In the genomic region with DNA sequence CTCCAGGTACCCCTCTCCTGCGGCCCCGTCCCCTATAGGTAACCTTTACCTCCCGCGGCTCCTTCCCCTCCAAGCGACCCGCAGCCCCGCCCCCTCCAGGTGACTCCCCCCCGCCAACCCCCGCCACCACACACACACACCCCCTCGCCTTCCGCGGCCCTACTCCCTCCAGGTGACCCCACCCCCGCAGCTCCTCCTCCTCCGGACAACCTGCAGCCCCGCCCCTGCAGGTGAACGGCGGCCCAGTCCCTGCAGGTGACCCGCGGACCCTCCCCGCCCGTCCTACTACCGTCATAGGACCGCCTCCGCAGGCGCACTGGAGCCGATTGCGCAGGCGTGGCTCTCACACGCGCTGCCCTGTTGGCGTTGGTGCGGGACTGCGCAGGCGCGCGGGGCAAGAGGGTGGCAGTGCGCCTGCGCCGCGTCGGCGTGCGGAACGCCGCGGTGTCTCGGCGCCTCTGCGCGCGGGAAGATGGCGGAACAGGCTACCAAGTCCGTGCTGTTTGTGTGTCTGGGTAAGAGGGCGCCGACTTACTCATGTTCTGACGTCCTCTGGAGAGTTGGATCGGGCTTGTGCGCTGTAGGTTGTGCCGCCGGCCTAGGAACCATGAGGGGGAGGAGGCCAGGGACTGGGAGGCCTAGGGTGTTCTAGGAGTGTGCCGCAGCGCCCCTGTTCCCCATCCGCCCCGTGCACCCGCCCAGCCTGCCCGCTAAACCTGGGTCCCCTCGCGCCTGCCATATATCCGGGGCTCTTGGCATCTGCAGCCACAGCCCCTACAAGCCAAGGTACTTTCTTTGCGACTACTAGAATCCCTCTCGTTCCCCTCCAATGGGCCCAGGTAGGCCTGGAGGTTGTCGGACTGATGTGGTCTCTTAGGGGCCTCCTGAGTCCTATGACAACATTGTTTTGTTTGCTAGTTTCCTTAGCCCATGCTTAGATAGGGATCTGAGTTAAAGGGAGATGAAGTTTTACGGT, we compare ENCODE assay signal across 1 cellular context.
A peak's percentile ranks its signal among the peaks of the same experiment; 100 is the strongest.
TF ChIP-seq lines count a peak whose summit lies in the region.

A gene (plus strand): TSS at position 455 of the 976 bp plus-strand sequence. CDS start 18 bp downstream, at position 473.

TF ChIP-seq in HEK293, 187 proteins besides CTCF, POLR2A, EP300 and RAD21 (continued from another document):
- TF ChIP-seq, protein P1, sequence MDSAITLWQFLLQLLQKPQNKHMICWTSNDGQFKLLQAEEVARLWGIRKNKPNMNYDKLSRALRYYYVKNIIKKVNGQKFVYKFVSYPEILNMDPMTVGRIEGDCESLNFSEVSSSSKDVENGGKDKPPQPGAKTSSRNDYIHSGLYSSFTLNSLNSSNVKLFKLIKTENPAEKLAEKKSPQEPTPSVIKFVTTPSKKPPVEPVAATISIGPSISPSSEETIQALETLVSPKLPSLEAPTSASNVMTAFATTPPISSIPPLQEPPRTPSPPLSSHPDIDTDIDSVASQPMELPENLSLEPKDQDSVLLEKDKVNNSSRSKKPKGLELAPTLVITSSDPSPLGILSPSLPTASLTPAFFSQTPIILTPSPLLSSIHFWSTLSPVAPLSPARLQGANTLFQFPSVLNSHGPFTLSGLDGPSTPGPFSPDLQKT (IDR thresholded peaks at IDR 0.05; ENCODE audit: borderline replicate concordance, low read depth, low read length), result no peak
- TF ChIP-seq SALL2 (tag by site-specific recombination; IDR thresholded peaks at IDR 0.05; ENCODE audit: borderline replicate concordance) (no peak), ZNF366 (tag by site-specific recombination; conservative IDR thresholded peaks at IDR 0.05) (no peak), ZNF830 (tag by site-specific recombination; IDR thresholded peaks at IDR 0.05; ENCODE audit: low read depth) (no peak), IKZF3 (tag by site-specific recombination; IDR thresholded peaks at IDR 0.05) (no peak), ZXDB (tag by site-specific recombination; IDR thresholded peaks at IDR 0.05) (peak; percentile 79), ZNF157 (tag by site-specific recombination; IDR thresholded peaks at IDR 0.05) (no peak), ZNF2 (tag by site-specific recombination; IDR thresholded peaks at IDR 0.05) (peak; percentile 66; the same call in 1 of the 2 replicates), ZNF561 (tag by site-specific recombination; IDR thresholded peaks at IDR 0.05; ENCODE audit: borderline replicate concordance) (no peak), ZNF596 (tag by site-specific recombination; IDR thresholded peaks at IDR 0.05) (no peak), ZFP69B (tag by site-specific recombination; IDR thresholded peaks at IDR 0.05) (0 out of 2 replicates have a peak, but pooled peaks have one; percentile 21), ZNF324 (tag by site-specific recombination; IDR thresholded peaks at IDR 0.05) (no peak), BCL11A (tag by site-specific recombination; IDR thresholded peaks at IDR 0.05; ENCODE audit: low read depth) (no peak), ZNF211 (tag by site-specific recombination; IDR thresholded peaks at IDR 0.05; ENCODE audit: low read depth) (no peak), ZNF792 (tag by site-specific recombination; IDR thresholded peaks at IDR 0.05) (no peak), MZF1 (tag by site-specific recombination; IDR thresholded peaks at IDR 0.05; ENCODE audit: borderline replicate concordance) (no peak), GLIS2 (tag by site-specific recombination; IDR thresholded peaks at IDR 0.05) (no peak; the same call in 1 of the 2 replicates), ZNF239 (tag by site-specific recombination; IDR thresholded peaks at IDR 0.05) (no peak), ZNF670 (tag by site-specific recombination; IDR thresholded peaks at IDR 0.05; ENCODE audit: low read depth) (no peak), ZNF530 (tag by site-specific recombination; IDR thresholded peaks at IDR 0.05; ENCODE audit: low read depth) (no peak), ZNF266 (tag by site-specific recombination; IDR thresholded peaks at IDR 0.05; ENCODE audit: low read depth) (no peak), ZNF433 (tag by site-specific recombination; IDR thresholded peaks at IDR 0.05; ENCODE audit: low read depth) (no peak), ZNF19 (tag by site-specific recombination; IDR thresholded peaks at IDR 0.05; ENCODE audit: low read depth) (no peak), ZNF202 (tag by site-specific recombination; IDR thresholded peaks at IDR 0.05; ENCODE audit: borderline replicate concordance) (no peak), ZNF658 (tag by site-specific recombination; IDR thresholded peaks at IDR 0.05) (no peak), ZNF133 (tag by site-specific recombination; IDR thresholded peaks at IDR 0.05) (no peak), KLF16 (tag by site-specific recombination; IDR thresholded peaks at IDR 0.05) (no peak), KLF7 (tag by site-specific recombination; IDR thresholded peaks at IDR 0.05; ENCODE audit: borderline replicate concordance) (no peak)
- TF ChIP-seq, protein P2, sequence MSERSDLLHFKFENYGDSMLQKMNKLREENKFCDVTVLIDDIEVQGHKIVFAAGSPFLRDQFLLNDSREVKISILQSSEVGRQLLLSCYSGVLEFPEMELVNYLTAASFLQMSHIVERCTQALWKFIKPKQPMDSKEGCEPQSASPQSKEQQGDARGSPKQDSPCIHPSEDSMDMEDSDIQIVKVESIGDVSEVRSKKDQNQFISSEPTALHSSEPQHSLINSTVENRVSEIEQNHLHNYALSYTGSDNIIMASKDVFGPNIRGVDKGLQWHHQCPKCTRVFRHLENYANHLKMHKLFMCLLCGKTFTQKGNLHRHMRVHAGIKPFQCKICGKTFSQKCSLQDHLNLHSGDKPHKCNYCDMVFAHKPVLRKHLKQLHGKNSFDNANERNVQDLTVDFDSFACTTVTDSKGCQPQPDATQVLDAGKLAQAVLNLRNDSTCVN (tag by site-specific recombination; optimal IDR thresholded peaks at IDR 0.05), result peak; percentile 88
- TF ChIP-seq, protein P3, sequence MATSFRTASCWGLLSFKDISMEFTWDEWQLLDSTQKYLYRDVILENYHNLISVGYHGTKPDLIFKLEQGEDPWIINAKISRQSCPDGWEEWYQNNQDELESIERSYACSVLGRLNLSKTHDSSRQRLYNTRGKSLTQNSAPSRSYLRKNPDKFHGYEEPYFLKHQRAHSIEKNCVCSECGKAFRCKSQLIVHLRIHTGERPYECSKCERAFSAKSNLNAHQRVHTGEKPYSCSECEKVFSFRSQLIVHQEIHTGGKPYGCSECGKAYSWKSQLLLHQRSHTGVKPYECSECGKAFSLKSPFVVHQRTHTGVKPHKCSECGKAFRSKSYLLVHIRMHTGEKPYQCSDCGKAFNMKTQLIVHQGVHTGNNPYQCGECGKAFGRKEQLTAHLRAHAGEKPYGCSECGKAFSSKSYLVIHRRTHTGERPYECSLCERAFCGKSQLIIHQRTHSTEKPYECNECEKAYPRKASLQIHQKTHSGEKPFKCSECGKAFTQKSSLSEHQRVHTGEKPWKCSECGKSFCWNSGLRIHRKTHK (tag by site-specific recombination; IDR thresholded peaks at IDR 0.05), result no peak
- TF ChIP-seq, protein P4, sequence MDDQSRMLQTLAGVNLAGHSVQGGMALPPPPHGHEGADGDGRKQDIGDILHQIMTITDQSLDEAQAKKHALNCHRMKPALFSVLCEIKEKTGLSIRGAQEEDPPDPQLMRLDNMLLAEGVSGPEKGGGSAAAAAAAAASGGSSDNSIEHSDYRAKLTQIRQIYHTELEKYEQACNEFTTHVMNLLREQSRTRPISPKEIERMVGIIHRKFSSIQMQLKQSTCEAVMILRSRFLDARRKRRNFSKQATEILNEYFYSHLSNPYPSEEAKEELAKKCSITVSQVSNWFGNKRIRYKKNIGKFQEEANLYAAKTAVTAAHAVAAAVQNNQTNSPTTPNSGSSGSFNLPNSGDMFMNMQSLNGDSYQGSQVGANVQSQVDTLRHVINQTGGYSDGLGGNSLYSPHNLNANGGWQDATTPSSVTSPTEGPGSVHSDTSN (CRISPR knock-in tag; IDR thresholded peaks at IDR 0.05), result peak; percentile 84; the same call in 1 of the 2 replicates
- TF ChIP-seq, protein P5, sequence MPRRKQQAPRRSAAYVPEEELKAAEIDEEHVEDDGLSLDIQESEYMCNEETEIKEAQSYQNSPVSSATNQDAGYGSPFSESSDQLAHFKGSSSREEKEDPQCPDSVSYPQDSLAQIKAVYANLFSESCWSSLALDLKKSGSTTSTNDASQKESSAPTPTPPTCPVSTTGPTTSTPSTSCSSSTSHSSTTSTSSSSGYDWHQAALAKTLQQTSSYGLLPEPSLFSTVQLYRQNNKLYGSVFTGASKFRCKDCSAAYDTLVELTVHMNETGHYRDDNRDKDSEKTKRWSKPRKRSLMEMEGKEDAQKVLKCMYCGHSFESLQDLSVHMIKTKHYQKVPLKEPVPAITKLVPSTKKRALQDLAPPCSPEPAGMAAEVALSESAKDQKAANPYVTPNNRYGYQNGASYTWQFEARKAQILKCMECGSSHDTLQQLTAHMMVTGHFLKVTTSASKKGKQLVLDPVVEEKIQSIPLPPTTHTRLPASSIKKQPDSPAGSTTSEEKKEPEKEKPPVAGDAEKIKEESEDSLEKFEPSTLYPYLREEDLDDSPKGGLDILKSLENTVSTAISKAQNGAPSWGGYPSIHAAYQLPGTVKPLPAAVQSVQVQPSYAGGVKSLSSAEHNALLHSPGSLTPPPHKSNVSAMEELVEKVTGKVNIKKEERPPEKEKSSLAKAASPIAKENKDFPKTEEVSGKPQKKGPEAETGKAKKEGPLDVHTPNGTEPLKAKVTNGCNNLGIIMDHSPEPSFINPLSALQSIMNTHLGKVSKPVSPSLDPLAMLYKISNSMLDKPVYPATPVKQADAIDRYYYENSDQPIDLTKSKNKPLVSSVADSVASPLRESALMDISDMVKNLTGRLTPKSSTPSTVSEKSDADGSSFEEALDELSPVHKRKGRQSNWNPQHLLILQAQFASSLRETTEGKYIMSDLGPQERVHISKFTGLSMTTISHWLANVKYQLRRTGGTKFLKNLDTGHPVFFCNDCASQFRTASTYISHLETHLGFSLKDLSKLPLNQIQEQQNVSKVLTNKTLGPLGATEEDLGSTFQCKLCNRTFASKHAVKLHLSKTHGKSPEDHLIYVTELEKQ (tag by site-specific recombination; IDR thresholded peaks at IDR 0.05; ENCODE audit: borderline replicate concordance), result no peak
- TF ChIP-seq, protein P6, sequence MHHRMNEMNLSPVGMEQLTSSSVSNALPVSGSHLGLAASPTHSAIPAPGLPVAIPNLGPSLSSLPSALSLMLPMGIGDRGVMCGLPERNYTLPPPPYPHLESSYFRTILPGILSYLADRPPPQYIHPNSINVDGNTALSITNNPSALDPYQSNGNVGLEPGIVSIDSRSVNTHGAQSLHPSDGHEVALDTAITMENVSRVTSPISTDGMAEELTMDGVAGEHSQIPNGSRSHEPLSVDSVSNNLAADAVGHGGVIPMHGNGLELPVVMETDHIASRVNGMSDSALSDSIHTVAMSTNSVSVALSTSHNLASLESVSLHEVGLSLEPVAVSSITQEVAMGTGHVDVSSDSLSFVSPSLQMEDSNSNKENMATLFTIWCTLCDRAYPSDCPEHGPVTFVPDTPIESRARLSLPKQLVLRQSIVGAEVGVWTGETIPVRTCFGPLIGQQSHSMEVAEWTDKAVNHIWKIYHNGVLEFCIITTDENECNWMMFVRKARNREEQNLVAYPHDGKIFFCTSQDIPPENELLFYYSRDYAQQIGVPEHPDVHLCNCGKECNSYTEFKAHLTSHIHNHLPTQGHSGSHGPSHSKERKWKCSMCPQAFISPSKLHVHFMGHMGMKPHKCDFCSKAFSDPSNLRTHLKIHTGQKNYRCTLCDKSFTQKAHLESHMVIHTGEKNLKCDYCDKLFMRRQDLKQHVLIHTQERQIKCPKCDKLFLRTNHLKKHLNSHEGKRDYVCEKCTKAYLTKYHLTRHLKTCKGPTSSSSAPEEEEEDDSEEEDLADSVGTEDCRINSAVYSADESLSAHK (tag by site-specific recombination; IDR thresholded peaks at IDR 0.05), result no peak
- TF ChIP-seq, protein P7, sequence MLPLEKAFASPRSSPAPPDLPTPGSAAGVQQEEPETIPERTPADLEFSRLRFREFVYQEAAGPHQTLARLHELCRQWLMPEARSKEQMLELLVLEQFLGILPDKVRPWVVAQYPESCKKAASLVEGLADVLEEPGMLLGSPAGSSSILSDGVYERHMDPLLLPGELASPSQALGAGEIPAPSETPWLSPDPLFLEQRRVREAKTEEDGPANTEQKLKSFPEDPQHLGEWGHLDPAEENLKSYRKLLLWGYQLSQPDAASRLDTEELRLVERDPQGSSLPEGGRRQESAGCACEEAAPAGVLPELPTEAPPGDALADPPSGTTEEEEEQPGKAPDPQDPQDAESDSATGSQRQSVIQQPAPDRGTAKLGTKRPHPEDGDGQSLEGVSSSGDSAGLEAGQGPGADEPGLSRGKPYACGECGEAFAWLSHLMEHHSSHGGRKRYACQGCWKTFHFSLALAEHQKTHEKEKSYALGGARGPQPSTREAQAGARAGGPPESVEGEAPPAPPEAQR (tag by site-specific recombination; IDR thresholded peaks at IDR 0.05), result no peak
